In genomic region chr3:161104561-161105551, GRCh38 we compare ENCODE assay signal across 9 cellular contexts. TPM values are rescaled to one million over a fixed set of nuclear protein-coding genes. Genes with fewer than 3 reads are reported as not detected.
A peak's percentile ranks its signal among the peaks of the same experiment; 100 is the strongest.
DNase-seq lines count a peak whose midpoint lies in the region; ATAC-seq and TF ChIP-seq lines count a peak whose summit lies in the region.
"Had no signal": no experiment of that assay in that cellular context is flagged by ENCODE, and none has a peak within 500 bp of the region (broad histone marks: within the 10 kb centered on the region; RNA-seq: fewer than 3 reads in every experiment).

TSS of gene B3GALNT1 (minus strand) at chr3:161105349. CDS start at chr3:161086754, 18,595 bp downstream.

- ATAC-seq in GM18511 (IDR thresholded peaks at IDR 0.05; ENCODE audit: unreplicated experiment) (peak; percentile 85), HG02943 (IDR thresholded peaks at IDR 0.05; ENCODE audit: low read depth, unreplicated experiment) (peak; percentile 83)

- H3K9ac ChIP-seq in adipocyte (ENCODE audit: low read length), result peak within 1 kb of the TSS; percentile 84
- H3K9ac ChIP-seq: KMS-11 had no signal

- POLR2A ChIA-PET in AG04449 (lab: Yijun Ruan, JAX), result interaction anchor here (0.5 to 1.2 kb wide), 2 partner anchors 92 to 116 kb away, joined by 3 read pairs; partner anchors contain the start of gene NMD3

- DNase-seq in AG04449 (ENCODE audit: low read depth, low spot score) (peak; percentile 7), NCI-H510A (lab: John Stamatoyannopoulos, UW) (peak; percentile 67), adipocyte (ENCODE audit: low read depth) (peak; percentile 81), cardiac septum (ENCODE audit: low spot score) (peak; percentile 82), osteocyte (ENCODE audit: extremely low spot score, unreplicated experiment) (no peak), NK-92 (lab: John Stamatoyannopoulos, UW; ENCODE audit: unreplicated experiment) (no peak)

- no peaks in the 10 kb centered on the region for H3K9me3 ChIP-seq in adipocyte (ENCODE audit: control insufficient read depth, low read length)

- no peaks in the 10 kb centered on the region for H3K27me3 Mint-ChIP-seq in osteocyte (ENCODE audit: unreplicated experiment)

- peaks cover 15% of the 10 kb centered on the region for H3K36me3 Mint-ChIP-seq in osteocyte (ENCODE audit: unreplicated experiment)

- H3K9me3 Mint-ChIP-seq in osteocyte (ENCODE audit: unreplicated experiment), result no peaks in the 10 kb centered on the region

- H3K4me3 Mint-ChIP-seq in osteocyte (ENCODE audit: unreplicated experiment), result peak within 1 kb of the TSS; percentile 82

- no peaks in the 10 kb centered on the region for H3K36me3 ChIP-seq in adipocyte (ENCODE audit: control insufficient read depth, insufficient read depth, low read length, severe bottlenecking)

- intact Hi-C loops in cardiac septum (cut with DNase I), result loop anchor here (5.0 to 10.0 kb wide), 4 partner anchors 62 to 540 kb away; partner anchors contain the start of gene KPNA4

- peaks cover 6% of the 10 kb centered on the region for H3K4me1 ChIP-seq in adipocyte (ENCODE audit: control insufficient read depth, insufficient read depth, low read length)

- H3K4me3 ChIP-seq in AG04449 (ENCODE audit: low read depth, low read length), result peak within 1 kb of the TSS; percentile 79
- peak within 1 kb of the TSS; percentile 84 for H3K4me3 ChIP-seq in adipocyte (ENCODE audit: low read length)

- H3K27ac Mint-ChIP-seq in osteocyte (ENCODE audit: unreplicated experiment), result peak within 1 kb of the TSS; percentile 57

- no peaks in the 10 kb centered on the region for H3K27me3 ChIP-seq in adipocyte (replicated peaks; ENCODE audit: control insufficient read depth, insufficient read depth, low read length)

- CTCF ChIA-PET in AG04449 (lab: Yijun Ruan, JAX), result no interaction called here

- no peak for TF ChIP-seq CTCF in AG04449 (IDR thresholded peaks at IDR 0.05; ENCODE audit: insufficient read depth, low read length, missing control alignments)
- no peak for TF ChIP-seq CTCF in osteocyte (IDR thresholded peaks at IDR 0.05)

- H3K4me1 Mint-ChIP-seq in osteocyte (ENCODE audit: unreplicated experiment), result peaks cover 9% of the 10 kb centered on the region

RNA-seq across cellular contexts. Expression of gene B3GALNT1, which starts in this region (rescaled TPM):
- 75.1 TPM for total RNA-seq in cardiac septum
- total RNA-seq in osteocyte, result 15.0 and 18.5 TPM in 2 replicates

Comparison
In these comparisons a context has a peak if more than half of its experiments do, and no peak if none do; other contexts are left out.
1. DNase-seq: peak in AG04449 (single experiment), NCI-H510A (single experiment), adipocyte (single experiment) and cardiac septum (single experiment); none in osteocyte (single experiment) and NK-92 (single experiment).